ENCODE assay signal across 28 cellular contexts in the genomic region with DNA sequence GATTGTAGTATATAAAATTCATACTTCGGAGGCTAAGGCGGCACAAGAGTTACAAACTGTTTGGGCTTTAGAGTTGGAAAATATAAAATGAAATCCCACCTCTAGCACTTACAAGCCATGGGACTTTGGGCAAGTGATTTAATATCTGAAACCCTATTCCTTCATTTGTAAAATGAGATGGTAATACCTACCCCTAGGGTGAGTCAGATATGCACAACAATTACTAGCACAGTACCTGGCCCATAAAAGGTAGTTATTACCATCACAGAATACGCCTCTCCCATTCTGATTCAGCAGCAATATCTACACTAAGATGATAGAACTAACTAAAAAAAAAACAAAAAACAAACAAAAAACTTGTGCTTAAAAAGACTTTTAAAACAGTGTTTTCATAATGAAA. TPM values are rescaled to one million over a fixed set of nuclear protein-coding genes. Genes with fewer than 3 reads are reported as not detected.
DNase-seq lines count a peak whose midpoint lies in the region; ATAC-seq and TF ChIP-seq lines count a peak whose summit lies in the region.
"Had no signal": no experiment of that assay in that cellular context is flagged by ENCODE, and none has a peak within 500 bp of the region (broad histone marks: within the 10 kb centered on the region; RNA-seq: fewer than 3 reads in every experiment).

No MANE protein-coding gene starts in this region.

- peak overlapping the region in 2 of 11 experiments; percentile 53 to 65; a peak in 3 of 22 replicates for H3K9ac ChIP-seq in BLaER1 treated with 17β-estradiol and CSF1 and Interleukin-3, amounts not matched to agents 10 nM and 100 nM
- no peak overlapping the region for H3K9ac ChIP-seq in PC-3 (ENCODE audit: low read length)

- BruUV-seq in PC-3 (replicated peaks; lab: Mats Ljungman, UMichigan), result no TSS peak

- CTCF ChIA-PET in HEK293 (lab: Yijun Ruan, JAX), result no interaction called here
- CTCF ChIA-PET in PC-3 (lab: Charles Lee), result no interaction called here

- H3K4me2 ChIP-seq in BLaER1 treated with 17β-estradiol and CSF1 and Interleukin-3, amounts not matched to agents 10 nM and 100 nM, result peak overlapping the region in 7 of 11 experiments; percentile 6 to 93 (median 24); a peak in 11 of 22 replicates
- peak overlapping the region; percentile 4 for H3K4me2 ChIP-seq in PC-3 (ENCODE audit: low read length)

- POLR2A ChIA-PET in HEK293 (lab: Yijun Ruan, JAX), result interaction anchor here (0.6 kb wide), 1 partner anchor 748 kb away, joined by 4 read pairs; no protein-coding TSS in a partner anchor
- POLR2A ChIA-PET in PC-3 (lab: Charles Lee; ENCODE audit: unreplicated experiment), result no interaction called here

- no peaks in the 10 kb centered on the region for H3K9me2 ChIP-seq in PC-3 (replicated peaks; ENCODE audit: low read length)

- peaks cover 0 to 7% (median 0%) of the 10 kb centered on the region in 11 experiments; a peak in 2 of 22 replicates for H4K20me1 ChIP-seq in BLaER1 treated with 17β-estradiol and CSF1 and Interleukin-3, amounts not matched to agents 10 nM and 100 nM
- H4K20me1 ChIP-seq in PC-3 (ENCODE audit: low read length), result no peaks in the 10 kb centered on the region

- peaks cover 31 to 59% (median 35%) of the 10 kb centered on the region in 11 experiments for H3K36me3 ChIP-seq in BLaER1 treated with 17β-estradiol and CSF1 and Interleukin-3, amounts not matched to agents 10 nM and 100 nM
- H3K36me3 ChIP-seq in HEK293 (ENCODE audit: control insufficient read depth in 2 of 2, insufficient read depth in 1 of 2, low read length in 2 of 2) (peaks cover 2 to 32% of the 10 kb centered on the region in 2 experiments), PC-3 (ENCODE audit: low read depth, low read length) (peaks cover 8% of the 10 kb centered on the region), psoas muscle (ENCODE audit: insufficient read depth in 1 of 2, low read depth in 1 of 2) (peaks cover 0 to 37% of the 10 kb centered on the region in 2 donors)
- H3K36me3 ChIP-seq: ovary had no signal

- no peaks in the 10 kb centered on the region for H3K9me3 ChIP-seq in BLaER1 treated with 17β-estradiol and CSF1 and Interleukin-3, amounts not matched to agents 10 nM and 100 nM (replicated peaks in 1 of 11)
- H3K9me3 ChIP-seq in HEK293 (ENCODE audit: control insufficient read depth, insufficient read depth, low read depth, low read length) (no peaks in the 10 kb centered on the region), PC-3 (ENCODE audit: low read length) (no peaks in the 10 kb centered on the region), psoas muscle (no peaks in the 10 kb centered on the region)
- H3K9me3 ChIP-seq: Caco-2, ovary, stomach, thyroid gland had no signal

- WGBS in psoas muscle, 3 donors, result 80 to 88% (median 86%) methylated on average over 3 of the region's 3 CpGs

- H3K27me3 ChIP-seq in BLaER1 treated with 17β-estradiol and CSF1 and Interleukin-3, amounts not matched to agents 10 nM and 100 nM, result no peaks in the 10 kb centered on the region
- H3K27me3 ChIP-seq in PC-3 (ENCODE audit: low read length), result no peaks in the 10 kb centered on the region
- H3K27me3 ChIP-seq in psoas muscle (ENCODE audit: insufficient read depth in 3 of 3, low read length in 2 of 3), result no peaks in the 10 kb centered on the region
- H3K27me3 ChIP-seq: brain microvascular endothelial cell, ovary, stomach, thyroid gland had no signal

- 0 out of 20 replicates have a peak overlapping the region, but pooled peaks of 1 of the 10 experiments have one; percentile 23 for H3K4me3 ChIP-seq in BLaER1 treated with 17β-estradiol and CSF1 and Interleukin-3, amounts not matched to agents 10 nM and 100 nM
- H3K4me3 ChIP-seq in HEK293 (ENCODE audit: low read depth, low read length) (no peak overlapping the region), PC-3 (ENCODE audit: low read length) (no peak overlapping the region), psoas muscle (no peak overlapping the region)
- H3K4me3 ChIP-seq: ovary, stomach, thyroid gland had no signal

- H3F3A ChIP-seq in PC-3 (ENCODE audit: low read length, unreplicated experiment), result no peaks in the 10 kb centered on the region

- TF ChIP-seq CTCF in HEK293 (tag by site-specific recombination; IDR thresholded peaks at IDR 0.05) (no peak), PC-3 (conservative IDR thresholded peaks at IDR 0.05; ENCODE audit: low read depth, low read length) (no peak), psoas muscle (IDR thresholded peaks at IDR 0.05) (no peak)

- peaks cover 16 to 50% (median 34%) of the 10 kb centered on the region in 10 experiments for H3K4me1 ChIP-seq in BLaER1 treated with 17β-estradiol and CSF1 and Interleukin-3, amounts not matched to agents 10 nM and 100 nM
- no peaks in the 10 kb centered on the region for H3K4me1 ChIP-seq in HEK293 (ENCODE audit: control insufficient read depth, insufficient read depth, low read length)
- peaks cover 24% of the 10 kb centered on the region for H3K4me1 ChIP-seq in PC-3 (ENCODE audit: insufficient read depth, low read length)
- H3K4me1 ChIP-seq in psoas muscle, result peaks cover 32% of the 10 kb centered on the region

- H2AFZ ChIP-seq in PC-3 (ENCODE audit: low read length), result no peak overlapping the region

- DNase-seq in PC-3, result peak; percentile 66
- no peak for DNase-seq in psoas muscle
- no peak for DNase-seq in central memory CD4-positive, alpha-beta T cell
- no peak for DNase-seq in GDM1 (lab: John Stamatoyannopoulos, UW)
- DNase-seq: activated CD4-positive, alpha-beta T cell treated with anti-CD3 and anti-CD28 coated beads, Interleukin-2, amount 10 ng/mL, durations not matched to agents 24 days and 14 days; activated naive CD4-positive, alpha-beta T cell; activated T-cell treated with anti-CD3 and anti-CD28 coated beads, Interleukin-2, amount 50 U/mL, for 24 hours; brain microvascular endothelial cell; Caco-2; DMS79 treated with DMSO at 0.1 percent for 48 hours; glutamatergic neuron; midbrain; natural killer cell; NCI-H187 treated with DMSO at 0.1 percent for 48 hours; NCI-H345; ovary; Right ventricle myocardium superior; small intestine; stimulated activated CD8-positive, alpha-beta memory T cell treated with anti-CD3 and anti-CD28 coated beads, Interleukin-4, amount 100 ng/mL, for 48 hours; stomach; SW 1271; T1000; thyroid gland; WERI-Rb-1 had no signal

- no peak overlapping the region for H3K27ac ChIP-seq in BLaER1 treated with 17β-estradiol and CSF1 and Interleukin-3, amounts not matched to agents 10 nM and 100 nM
- H3K27ac ChIP-seq in HEK293 (ENCODE audit: extremely low read depth, low read depth, low read length), result no peak overlapping the region
- peak overlapping the region; percentile 1; the same call in 1 of the 2 replicates for H3K27ac ChIP-seq in PC-3 (ENCODE audit: low read length)
- H3K27ac ChIP-seq in psoas muscle, result no peak overlapping the region
- H3K27ac ChIP-seq: brain microvascular endothelial cell, ovary, stomach, thyroid gland, WERI-Rb-1 had no signal

- ATAC-seq in PC-3 (peak; percentile 42), esophagus mucosa (peak; percentile 25), psoas muscle (no peak)
- ATAC-seq: HCT116, natural killer cell had no signal

- peaks cover 15% of the 10 kb centered on the region; the same call in 1 of the 2 replicates for H3K79me2 ChIP-seq in PC-3 (ENCODE audit: low read length)

- intact Hi-C loops in PC-3 (cut with micrococcal nuclease) (no loop called here), psoas muscle (cut with DNase I) (no loop called here)

TF ChIP-seq in HEK293, 187 proteins besides CTCF, POLR2A, EP300 and RAD21:
- TF ChIP-seq ZNF664 (tag by site-specific recombination; IDR thresholded peaks at IDR 0.05), result peak; percentile 75
- no peak for TF ChIP-seq KLF16 (tag by site-specific recombination; IDR thresholded peaks at IDR 0.05)
- TF ChIP-seq SP7 (tag by site-specific recombination; IDR thresholded peaks at IDR 0.05), result peak; percentile 79
TF ChIP-seq in HEK293: peak in this region for 2.

RNA-seq across cellular contexts. Expression of a gene that starts 3.5 kb away (rescaled TPM):
- 25.2 and 26.7 TPM in 2 replicates for total RNA-seq in PC-3 (2014; rRNA removed)
- 21.5 TPM for total RNA-seq in esophagus mucosa
- total RNA-seq in psoas muscle, result 10 to 100 TPM; 14.3 to 19.8 (median 16.1) TPM
- polyA plus RNA-seq in psoas muscle, result 10 to 100 TPM in 2 of 3 donors, 1 to 10 TPM in 1; 7.4 to 27.4 (median 16.5) TPM

RNA-seq across cellular contexts. Expression of a gene that starts 34.6 kb away (rescaled TPM):
- total RNA-seq in PC-3 (2014; rRNA removed) (137 and 150 TPM in 2 replicates), esophagus mucosa (82.7 TPM), psoas muscle (10 to 100 TPM; 64.4 to 91.0 (median 72.1) TPM)
- polyA plus RNA-seq in psoas muscle, result 100 to 1,000 TPM in 1 of 3 donors, 10 to 100 TPM in 2; 75.3 to 127 (median 95.8) TPM

RNA-seq across cellular contexts. Expression of a gene that starts 34.6 kb away (rescaled TPM):
- total RNA-seq in PC-3 (2014; rRNA removed) (14.8 and 15.5 TPM in 2 replicates), esophagus mucosa (12.3 TPM), psoas muscle (1 to 10 TPM; 3.6 to 7.0 (median 5.8) TPM)
- polyA plus RNA-seq in psoas muscle, result 10 to 100 TPM in 1 of 3 donors, 1 to 10 TPM in 2; 7.0 to 12.1 (median 8.5) TPM

RNA-seq across cellular contexts. Expression of a gene that starts 43.5 kb away (rescaled TPM):
- total RNA-seq in PC-3 (2014; rRNA removed), result 58.7 and 66.2 TPM in 2 replicates
- 73.1 TPM for total RNA-seq in esophagus mucosa
- total RNA-seq in psoas muscle, result 100 to 1,000 TPM; 395 to 772 (median 630) TPM
- 100 to 1,000 TPM; 255 to 500 (median 354) TPM for polyA plus RNA-seq in psoas muscle

Comparison
In these comparisons a context has a peak if more than half of its experiments do, and no peak if none do; other contexts are left out.
1. ATAC-seq: peak in PC-3 (single experiment) and esophagus mucosa (single experiment); none in psoas muscle (0 of 4).